Comparison of ENCODE assay signal across 1 cellular context in the genomic region with DNA sequence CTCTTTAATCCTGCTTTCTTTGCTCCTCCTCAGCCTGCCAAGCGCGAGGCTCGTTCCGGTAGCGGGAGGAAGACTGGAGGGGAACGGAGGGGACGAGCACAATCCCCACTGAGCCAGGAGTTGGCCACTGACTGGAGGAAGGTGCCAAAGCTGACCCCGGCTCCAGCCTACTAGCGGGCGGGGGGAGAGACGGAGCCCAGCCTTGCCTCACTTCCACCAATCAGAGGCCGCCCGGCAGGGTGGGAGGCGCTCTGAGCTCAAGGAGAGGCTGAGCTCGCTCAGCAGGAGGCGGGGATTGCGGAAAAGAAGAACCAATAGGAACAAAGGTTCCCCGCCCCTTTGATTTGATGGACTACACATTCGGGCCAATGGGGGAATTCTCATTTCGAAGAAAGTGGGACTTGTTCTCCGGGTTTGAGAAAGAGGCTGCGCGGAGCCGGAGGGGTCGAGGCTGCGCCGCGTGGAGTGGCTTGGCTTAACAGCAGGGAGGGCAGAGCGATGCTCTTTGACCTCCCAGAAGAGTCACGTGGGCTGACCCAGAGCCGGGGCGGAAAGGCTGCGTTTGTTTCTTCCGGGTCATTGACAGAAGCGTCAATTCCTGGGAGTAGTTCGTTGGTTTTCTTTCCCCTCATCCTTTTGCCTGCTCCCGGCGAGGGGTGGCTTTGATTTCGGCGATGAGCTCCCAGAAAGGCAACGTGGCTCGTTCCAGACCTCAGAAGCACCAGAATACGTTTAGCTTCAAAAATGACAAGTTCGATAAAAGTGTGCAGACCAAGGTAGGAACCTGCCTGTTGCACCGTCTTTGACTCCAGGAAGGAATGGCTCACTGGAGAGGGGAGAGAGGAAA.
TF ChIP-seq lines count a peak whose summit lies in the region.

A gene (minus strand): TSS at position 133 of the 847 bp plus-strand sequence. CDS start 36,113 bp downstream, outside the sequence.
A gene with protein sequence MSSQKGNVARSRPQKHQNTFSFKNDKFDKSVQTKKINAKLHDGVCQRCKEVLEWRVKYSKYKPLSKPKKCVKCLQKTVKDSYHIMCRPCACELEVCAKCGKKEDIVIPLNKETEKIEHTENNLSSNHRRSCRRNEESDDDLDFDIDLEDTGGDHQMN (plus strand): TSS at position 579 of the 847 bp plus-strand sequence. CDS start 96 bp downstream, at position 675.

TF ChIP-seq in GM12878, 131 proteins besides CTCF, POLR2A, EP300 and RAD21 (continued from another document):
- TF ChIP-seq, protein P1, sequence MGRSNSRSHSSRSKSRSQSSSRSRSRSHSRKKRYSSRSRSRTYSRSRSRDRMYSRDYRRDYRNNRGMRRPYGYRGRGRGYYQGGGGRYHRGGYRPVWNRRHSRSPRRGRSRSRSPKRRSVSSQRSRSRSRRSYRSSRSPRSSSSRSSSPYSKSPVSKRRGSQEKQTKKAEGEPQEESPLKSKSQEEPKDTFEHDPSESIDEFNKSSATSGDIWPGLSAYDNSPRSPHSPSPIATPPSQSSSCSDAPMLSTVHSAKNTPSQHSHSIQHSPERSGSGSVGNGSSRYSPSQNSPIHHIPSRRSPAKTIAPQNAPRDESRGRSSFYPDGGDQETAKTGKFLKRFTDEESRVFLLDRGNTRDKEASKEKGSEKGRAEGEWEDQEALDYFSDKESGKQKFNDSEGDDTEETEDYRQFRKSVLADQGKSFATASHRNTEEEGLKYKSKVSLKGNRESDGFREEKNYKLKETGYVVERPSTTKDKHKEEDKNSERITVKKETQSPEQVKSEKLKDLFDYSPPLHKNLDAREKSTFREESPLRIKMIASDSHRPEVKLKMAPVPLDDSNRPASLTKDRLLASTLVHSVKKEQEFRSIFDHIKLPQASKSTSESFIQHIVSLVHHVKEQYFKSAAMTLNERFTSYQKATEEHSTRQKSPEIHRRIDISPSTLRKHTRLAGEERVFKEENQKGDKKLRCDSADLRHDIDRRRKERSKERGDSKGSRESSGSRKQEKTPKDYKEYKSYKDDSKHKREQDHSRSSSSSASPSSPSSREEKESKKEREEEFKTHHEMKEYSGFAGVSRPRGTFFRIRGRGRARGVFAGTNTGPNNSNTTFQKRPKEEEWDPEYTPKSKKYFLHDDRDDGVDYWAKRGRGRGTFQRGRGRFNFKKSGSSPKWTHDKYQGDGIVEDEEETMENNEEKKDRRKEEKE (IDR thresholded peaks at IDR 0.05): no peak
- peak; percentile 98 for TF ChIP-seq TAF1 (IDR thresholded peaks at IDR 0.05; ENCODE audit: borderline replicate concordance, low read depth, low read length)
- TF ChIP-seq FOS (IDR thresholded peaks at IDR 0.05; ENCODE audit: borderline replicate concordance, extremely low read depth, insufficient read length): peak; percentile 60
- no peak for TF ChIP-seq CBX3 (IDR thresholded peaks at IDR 0.05; ENCODE audit: borderline replicate concordance, low read depth)
- TF ChIP-seq CHD4 (IDR thresholded peaks at IDR 0.05): no peak
- peak; percentile 44; the same call in 1 of the 2 replicates for TF ChIP-seq TCF3 (IDR thresholded peaks at IDR 0.05; ENCODE audit: borderline replicate concordance, insufficient read depth, low read depth, low read length)
- no peak for TF ChIP-seq SUPT20H (IDR thresholded peaks at IDR 0.05; ENCODE audit: borderline replicate concordance, control insufficient read depth, low read depth, low read length)
- no peak for TF ChIP-seq ZNF274 (IDR thresholded peaks at IDR 0.05; ENCODE audit: insufficient read depth, insufficient read length)
- peak; percentile 36 for TF ChIP-seq MYC (IDR thresholded peaks at IDR 0.05; ENCODE audit: insufficient read depth, insufficient read length, insufficient replicate concordance, low read length, severe bottlenecking)
- TF ChIP-seq, protein P2, sequence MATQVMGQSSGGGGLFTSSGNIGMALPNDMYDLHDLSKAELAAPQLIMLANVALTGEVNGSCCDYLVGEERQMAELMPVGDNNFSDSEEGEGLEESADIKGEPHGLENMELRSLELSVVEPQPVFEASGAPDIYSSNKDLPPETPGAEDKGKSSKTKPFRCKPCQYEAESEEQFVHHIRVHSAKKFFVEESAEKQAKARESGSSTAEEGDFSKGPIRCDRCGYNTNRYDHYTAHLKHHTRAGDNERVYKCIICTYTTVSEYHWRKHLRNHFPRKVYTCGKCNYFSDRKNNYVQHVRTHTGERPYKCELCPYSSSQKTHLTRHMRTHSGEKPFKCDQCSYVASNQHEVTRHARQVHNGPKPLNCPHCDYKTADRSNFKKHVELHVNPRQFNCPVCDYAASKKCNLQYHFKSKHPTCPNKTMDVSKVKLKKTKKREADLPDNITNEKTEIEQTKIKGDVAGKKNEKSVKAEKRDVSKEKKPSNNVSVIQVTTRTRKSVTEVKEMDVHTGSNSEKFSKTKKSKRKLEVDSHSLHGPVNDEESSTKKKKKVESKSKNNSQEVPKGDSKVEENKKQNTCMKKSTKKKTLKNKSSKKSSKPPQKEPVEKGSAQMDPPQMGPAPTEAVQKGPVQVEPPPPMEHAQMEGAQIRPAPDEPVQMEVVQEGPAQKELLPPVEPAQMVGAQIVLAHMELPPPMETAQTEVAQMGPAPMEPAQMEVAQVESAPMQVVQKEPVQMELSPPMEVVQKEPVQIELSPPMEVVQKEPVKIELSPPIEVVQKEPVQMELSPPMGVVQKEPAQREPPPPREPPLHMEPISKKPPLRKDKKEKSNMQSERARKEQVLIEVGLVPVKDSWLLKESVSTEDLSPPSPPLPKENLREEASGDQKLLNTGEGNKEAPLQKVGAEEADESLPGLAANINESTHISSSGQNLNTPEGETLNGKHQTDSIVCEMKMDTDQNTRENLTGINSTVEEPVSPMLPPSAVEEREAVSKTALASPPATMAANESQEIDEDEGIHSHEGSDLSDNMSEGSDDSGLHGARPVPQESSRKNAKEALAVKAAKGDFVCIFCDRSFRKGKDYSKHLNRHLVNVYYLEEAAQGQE (IDR thresholded peaks at IDR 0.05; ENCODE audit: low read depth, low read length): no peak
- TF ChIP-seq ZNF217 (IDR thresholded peaks at IDR 0.05): no peak
- peak; percentile 58 for TF ChIP-seq RELA (IDR thresholded peaks at IDR 0.05; ENCODE audit: borderline replicate concordance, partially characterized antibody)
- TF ChIP-seq MTA2 (IDR thresholded peaks at IDR 0.05; ENCODE audit: low read depth): peak; percentile 93
- TF ChIP-seq NR2C2 (IDR thresholded peaks at IDR 0.05; ENCODE audit: borderline replicate concordance, control insufficient read depth, insufficient read length, low read depth): peak; percentile 91
- TF ChIP-seq KDM1A (IDR thresholded peaks at IDR 0.05; ENCODE audit: borderline replicate concordance): no peak
- TF ChIP-seq YY1 (IDR thresholded peaks at IDR 0.05; ENCODE audit: low read depth, low read length): peak; percentile 33; the same call in 1 of the 2 replicates
- TF ChIP-seq POU2F2 (IDR thresholded peaks at IDR 0.05; ENCODE audit: borderline replicate concordance, low read depth, low read length): peak; percentile 74; the same call in 2 of the 3 replicates
- TF ChIP-seq ATF7 (IDR thresholded peaks at IDR 0.05; ENCODE audit: low read depth): no peak; the same call in 1 of the 2 replicates
- no peak for TF ChIP-seq WRNIP1 (IDR thresholded peaks at IDR 0.05; ENCODE audit: borderline replicate concordance, low read depth, low read length)
- peak; percentile 98 for TF ChIP-seq SP1 (IDR thresholded peaks at IDR 0.05; ENCODE audit: low read depth, low read length)
- no peak for TF ChIP-seq JUND (IDR thresholded peaks at IDR 0.05; ENCODE audit: low read depth, low read length)
- no peak for TF ChIP-seq YBX1 (IDR thresholded peaks at IDR 0.05)
- peak; percentile 70; the same call in 1 of the 2 replicates for TF ChIP-seq TCF12 (IDR thresholded peaks at IDR 0.05; ENCODE audit: low read depth, low read length)
- TF ChIP-seq, protein P3, sequence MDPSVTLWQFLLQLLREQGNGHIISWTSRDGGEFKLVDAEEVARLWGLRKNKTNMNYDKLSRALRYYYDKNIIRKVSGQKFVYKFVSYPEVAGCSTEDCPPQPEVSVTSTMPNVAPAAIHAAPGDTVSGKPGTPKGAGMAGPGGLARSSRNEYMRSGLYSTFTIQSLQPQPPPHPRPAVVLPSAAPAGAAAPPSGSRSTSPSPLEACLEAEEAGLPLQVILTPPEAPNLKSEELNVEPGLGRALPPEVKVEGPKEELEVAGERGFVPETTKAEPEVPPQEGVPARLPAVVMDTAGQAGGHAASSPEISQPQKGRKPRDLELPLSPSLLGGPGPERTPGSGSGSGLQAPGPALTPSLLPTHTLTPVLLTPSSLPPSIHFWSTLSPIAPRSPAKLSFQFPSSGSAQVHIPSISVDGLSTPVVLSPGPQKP (IDR thresholded peaks at IDR 0.05; ENCODE audit: low read depth, low read length): peak; percentile 10; the same call in 1 of the 2 replicates
- TF ChIP-seq CHD2 (IDR thresholded peaks at IDR 0.05; ENCODE audit: borderline replicate concordance, low read depth, low read length): peak; percentile 91
- peak in 1 of 2 experiments; percentile 42; a peak in 1 of 3 replicates for TF ChIP-seq EGR1 (IDR thresholded peaks at IDR 0.05; ENCODE audit: borderline replicate concordance in 1 of 2, low read depth in 2 of 2, low read length in 2 of 2)
- no peak for TF ChIP-seq ZNF384 (IDR thresholded peaks at IDR 0.05; ENCODE audit: borderline replicate concordance, low read depth, low read length)
- TF ChIP-seq, protein P4, sequence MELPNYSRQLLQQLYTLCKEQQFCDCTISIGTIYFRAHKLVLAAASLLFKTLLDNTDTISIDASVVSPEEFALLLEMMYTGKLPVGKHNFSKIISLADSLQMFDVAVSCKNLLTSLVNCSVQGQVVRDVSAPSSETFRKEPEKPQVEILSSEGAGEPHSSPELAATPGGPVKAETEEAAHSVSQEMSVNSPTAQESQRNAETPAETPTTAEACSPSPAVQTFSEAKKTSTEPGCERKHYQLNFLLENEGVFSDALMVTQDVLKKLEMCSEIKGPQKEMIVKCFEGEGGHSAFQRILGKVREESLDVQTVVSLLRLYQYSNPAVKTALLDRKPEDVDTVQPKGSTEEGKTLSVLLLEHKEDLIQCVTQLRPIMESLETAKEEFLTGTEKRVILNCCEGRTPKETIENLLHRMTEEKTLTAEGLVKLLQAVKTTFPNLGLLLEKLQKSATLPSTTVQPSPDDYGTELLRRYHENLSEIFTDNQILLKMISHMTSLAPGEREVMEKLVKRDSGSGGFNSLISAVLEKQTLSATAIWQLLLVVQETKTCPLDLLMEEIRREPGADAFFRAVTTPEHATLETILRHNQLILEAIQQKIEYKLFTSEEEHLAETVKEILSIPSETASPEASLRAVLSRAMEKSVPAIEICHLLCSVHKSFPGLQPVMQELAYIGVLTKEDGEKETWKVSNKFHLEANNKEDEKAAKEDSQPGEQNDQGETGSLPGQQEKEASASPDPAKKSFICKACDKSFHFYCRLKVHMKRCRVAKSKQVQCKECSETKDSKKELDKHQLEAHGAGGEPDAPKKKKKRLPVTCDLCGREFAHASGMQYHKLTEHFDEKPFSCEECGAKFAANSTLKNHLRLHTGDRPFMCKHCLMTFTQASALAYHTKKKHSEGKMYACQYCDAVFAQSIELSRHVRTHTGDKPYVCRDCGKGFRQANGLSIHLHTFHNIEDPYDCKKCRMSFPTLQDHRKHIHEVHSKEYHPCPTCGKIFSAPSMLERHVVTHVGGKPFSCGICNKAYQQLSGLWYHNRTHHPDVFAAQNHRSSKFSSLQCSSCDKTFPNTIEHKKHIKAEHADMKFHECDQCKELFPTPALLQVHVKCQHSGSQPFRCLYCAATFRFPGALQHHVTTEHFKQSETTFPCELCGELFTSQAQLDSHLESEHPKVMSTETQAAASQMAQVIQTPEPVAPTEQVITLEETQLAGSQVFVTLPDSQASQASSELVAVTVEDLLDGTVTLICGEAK (IDR thresholded peaks at IDR 0.05; ENCODE audit: borderline replicate concordance): peak; percentile 93
- 0 out of 2 replicates have a peak, but pooled peaks have one; percentile 55 for TF ChIP-seq SIN3A (IDR thresholded peaks at IDR 0.05; ENCODE audit: low read depth, low read length)
- TF ChIP-seq SMAD1 (IDR thresholded peaks at IDR 0.05; ENCODE audit: low read depth, partially characterized antibody): no peak
